Comparison of ENCODE assay signal across 1 cellular context in the genomic region with DNA sequence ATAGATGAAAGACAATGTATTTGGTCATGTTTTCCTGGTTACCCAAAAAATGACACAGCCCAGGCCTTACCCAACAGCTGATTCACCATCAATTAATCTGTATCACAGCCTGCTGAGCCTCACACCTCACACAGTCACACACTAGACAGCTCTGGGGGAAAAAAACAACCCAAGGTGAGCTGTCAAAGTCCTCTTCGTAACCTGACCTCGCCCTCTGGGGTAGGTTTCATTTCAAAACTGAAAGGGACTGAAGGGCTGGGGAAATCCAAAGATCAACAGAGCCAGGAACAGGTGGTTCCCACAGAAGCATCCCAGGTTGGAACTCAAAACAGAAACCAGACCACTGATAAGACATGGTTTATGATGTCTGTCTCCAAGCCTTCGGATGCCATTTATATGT.
TF ChIP-seq lines count a peak whose summit lies in the region.

No MANE protein-coding gene starts in this region.

TF ChIP-seq in GM12878, 131 proteins besides CTCF, POLR2A, EP300 and RAD21 (continues in another document):
- TF ChIP-seq, protein P1, sequence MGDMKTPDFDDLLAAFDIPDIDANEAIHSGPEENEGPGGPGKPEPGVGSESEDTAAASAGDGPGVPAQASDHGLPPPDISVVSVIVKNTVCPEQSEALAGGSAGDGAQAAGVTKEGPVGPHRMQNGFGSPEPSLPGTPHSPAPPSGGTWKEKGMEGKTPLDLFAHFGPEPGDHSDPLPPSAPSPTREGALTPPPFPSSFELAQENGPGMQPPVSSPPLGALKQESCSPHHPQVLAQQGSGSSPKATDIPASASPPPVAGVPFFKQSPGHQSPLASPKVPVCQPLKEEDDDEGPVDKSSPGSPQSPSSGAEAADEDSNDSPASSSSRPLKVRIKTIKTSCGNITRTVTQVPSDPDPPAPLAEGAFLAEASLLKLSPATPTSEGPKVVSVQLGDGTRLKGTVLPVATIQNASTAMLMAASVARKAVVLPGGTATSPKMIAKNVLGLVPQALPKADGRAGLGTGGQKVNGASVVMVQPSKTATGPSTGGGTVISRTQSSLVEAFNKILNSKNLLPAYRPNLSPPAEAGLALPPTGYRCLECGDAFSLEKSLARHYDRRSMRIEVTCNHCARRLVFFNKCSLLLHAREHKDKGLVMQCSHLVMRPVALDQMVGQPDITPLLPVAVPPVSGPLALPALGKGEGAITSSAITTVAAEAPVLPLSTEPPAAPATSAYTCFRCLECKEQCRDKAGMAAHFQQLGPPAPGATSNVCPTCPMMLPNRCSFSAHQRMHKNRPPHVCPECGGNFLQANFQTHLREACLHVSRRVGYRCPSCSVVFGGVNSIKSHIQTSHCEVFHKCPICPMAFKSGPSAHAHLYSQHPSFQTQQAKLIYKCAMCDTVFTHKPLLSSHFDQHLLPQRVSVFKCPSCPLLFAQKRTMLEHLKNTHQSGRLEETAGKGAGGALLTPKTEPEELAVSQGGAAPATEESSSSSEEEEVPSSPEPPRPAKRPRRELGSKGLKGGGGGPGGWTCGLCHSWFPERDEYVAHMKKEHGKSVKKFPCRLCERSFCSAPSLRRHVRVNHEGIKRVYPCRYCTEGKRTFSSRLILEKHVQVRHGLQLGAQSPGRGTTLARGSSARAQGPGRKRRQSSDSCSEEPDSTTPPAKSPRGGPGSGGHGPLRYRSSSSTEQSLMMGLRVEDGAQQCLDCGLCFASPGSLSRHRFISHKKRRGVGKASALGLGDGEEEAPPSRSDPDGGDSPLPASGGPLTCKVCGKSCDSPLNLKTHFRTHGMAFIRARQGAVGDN (IDR thresholded peaks at IDR 0.05) = peak; percentile 81
- no peak for TF ChIP-seq SMC3 (IDR thresholded peaks at IDR 0.05; ENCODE audit: borderline replicate concordance, low read length)
- TF ChIP-seq NFXL1 (IDR thresholded peaks at IDR 0.05; ENCODE audit: borderline replicate concordance) = no peak
- no peak for TF ChIP-seq SP1 (IDR thresholded peaks at IDR 0.05; ENCODE audit: low read depth, low read length)
- TF ChIP-seq RAD51 (IDR thresholded peaks at IDR 0.05) = 0 out of 2 replicates have a peak, but pooled peaks have one; percentile 7
- TF ChIP-seq, protein P2, sequence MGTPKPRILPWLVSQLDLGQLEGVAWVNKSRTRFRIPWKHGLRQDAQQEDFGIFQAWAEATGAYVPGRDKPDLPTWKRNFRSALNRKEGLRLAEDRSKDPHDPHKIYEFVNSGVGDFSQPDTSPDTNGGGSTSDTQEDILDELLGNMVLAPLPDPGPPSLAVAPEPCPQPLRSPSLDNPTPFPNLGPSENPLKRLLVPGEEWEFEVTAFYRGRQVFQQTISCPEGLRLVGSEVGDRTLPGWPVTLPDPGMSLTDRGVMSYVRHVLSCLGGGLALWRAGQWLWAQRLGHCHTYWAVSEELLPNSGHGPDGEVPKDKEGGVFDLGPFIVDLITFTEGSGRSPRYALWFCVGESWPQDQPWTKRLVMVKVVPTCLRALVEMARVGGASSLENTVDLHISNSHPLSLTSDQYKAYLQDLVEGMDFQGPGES (IDR thresholded peaks at IDR 0.05) = no peak
- no peak for TF ChIP-seq CBFB (IDR thresholded peaks at IDR 0.05; ENCODE audit: low read depth)
- TF ChIP-seq MEF2B (IDR thresholded peaks at IDR 0.05; ENCODE audit: partially characterized antibody, poor library complexity, severe bottlenecking) = no peak
- peak; percentile 50 for TF ChIP-seq POLR2AphosphoS5 (IDR thresholded peaks at IDR 0.05; ENCODE audit: low read length)
- no peak for TF ChIP-seq BMI1 (IDR thresholded peaks at IDR 0.05; ENCODE audit: borderline replicate concordance)
- TF ChIP-seq DPF2 (IDR thresholded peaks at IDR 0.05) = 0 out of 2 replicates have a peak, but pooled peaks have one; percentile 57
- TF ChIP-seq CREM (IDR thresholded peaks at IDR 0.05; ENCODE audit: low read depth) = no peak; the same call in 1 of the 2 replicates
- TF ChIP-seq EED (IDR thresholded peaks at IDR 0.05; ENCODE audit: low read depth) = peak; percentile 95
- TF ChIP-seq RELA (IDR thresholded peaks at IDR 0.05; ENCODE audit: borderline replicate concordance, partially characterized antibody) = peak; percentile 57
- TF ChIP-seq ZZZ3 (IDR thresholded peaks at IDR 0.05; ENCODE audit: control insufficient read depth, insufficient read length, low read depth) = no peak
- no peak for TF ChIP-seq STAT3 (IDR thresholded peaks at IDR 0.05; ENCODE audit: low read depth, low read length)
- no peak for TF ChIP-seq FOXK2 (IDR thresholded peaks at IDR 0.05)
- TF ChIP-seq, protein P3, sequence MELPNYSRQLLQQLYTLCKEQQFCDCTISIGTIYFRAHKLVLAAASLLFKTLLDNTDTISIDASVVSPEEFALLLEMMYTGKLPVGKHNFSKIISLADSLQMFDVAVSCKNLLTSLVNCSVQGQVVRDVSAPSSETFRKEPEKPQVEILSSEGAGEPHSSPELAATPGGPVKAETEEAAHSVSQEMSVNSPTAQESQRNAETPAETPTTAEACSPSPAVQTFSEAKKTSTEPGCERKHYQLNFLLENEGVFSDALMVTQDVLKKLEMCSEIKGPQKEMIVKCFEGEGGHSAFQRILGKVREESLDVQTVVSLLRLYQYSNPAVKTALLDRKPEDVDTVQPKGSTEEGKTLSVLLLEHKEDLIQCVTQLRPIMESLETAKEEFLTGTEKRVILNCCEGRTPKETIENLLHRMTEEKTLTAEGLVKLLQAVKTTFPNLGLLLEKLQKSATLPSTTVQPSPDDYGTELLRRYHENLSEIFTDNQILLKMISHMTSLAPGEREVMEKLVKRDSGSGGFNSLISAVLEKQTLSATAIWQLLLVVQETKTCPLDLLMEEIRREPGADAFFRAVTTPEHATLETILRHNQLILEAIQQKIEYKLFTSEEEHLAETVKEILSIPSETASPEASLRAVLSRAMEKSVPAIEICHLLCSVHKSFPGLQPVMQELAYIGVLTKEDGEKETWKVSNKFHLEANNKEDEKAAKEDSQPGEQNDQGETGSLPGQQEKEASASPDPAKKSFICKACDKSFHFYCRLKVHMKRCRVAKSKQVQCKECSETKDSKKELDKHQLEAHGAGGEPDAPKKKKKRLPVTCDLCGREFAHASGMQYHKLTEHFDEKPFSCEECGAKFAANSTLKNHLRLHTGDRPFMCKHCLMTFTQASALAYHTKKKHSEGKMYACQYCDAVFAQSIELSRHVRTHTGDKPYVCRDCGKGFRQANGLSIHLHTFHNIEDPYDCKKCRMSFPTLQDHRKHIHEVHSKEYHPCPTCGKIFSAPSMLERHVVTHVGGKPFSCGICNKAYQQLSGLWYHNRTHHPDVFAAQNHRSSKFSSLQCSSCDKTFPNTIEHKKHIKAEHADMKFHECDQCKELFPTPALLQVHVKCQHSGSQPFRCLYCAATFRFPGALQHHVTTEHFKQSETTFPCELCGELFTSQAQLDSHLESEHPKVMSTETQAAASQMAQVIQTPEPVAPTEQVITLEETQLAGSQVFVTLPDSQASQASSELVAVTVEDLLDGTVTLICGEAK (IDR thresholded peaks at IDR 0.05; ENCODE audit: borderline replicate concordance) = no peak
- TF ChIP-seq, protein P4, sequence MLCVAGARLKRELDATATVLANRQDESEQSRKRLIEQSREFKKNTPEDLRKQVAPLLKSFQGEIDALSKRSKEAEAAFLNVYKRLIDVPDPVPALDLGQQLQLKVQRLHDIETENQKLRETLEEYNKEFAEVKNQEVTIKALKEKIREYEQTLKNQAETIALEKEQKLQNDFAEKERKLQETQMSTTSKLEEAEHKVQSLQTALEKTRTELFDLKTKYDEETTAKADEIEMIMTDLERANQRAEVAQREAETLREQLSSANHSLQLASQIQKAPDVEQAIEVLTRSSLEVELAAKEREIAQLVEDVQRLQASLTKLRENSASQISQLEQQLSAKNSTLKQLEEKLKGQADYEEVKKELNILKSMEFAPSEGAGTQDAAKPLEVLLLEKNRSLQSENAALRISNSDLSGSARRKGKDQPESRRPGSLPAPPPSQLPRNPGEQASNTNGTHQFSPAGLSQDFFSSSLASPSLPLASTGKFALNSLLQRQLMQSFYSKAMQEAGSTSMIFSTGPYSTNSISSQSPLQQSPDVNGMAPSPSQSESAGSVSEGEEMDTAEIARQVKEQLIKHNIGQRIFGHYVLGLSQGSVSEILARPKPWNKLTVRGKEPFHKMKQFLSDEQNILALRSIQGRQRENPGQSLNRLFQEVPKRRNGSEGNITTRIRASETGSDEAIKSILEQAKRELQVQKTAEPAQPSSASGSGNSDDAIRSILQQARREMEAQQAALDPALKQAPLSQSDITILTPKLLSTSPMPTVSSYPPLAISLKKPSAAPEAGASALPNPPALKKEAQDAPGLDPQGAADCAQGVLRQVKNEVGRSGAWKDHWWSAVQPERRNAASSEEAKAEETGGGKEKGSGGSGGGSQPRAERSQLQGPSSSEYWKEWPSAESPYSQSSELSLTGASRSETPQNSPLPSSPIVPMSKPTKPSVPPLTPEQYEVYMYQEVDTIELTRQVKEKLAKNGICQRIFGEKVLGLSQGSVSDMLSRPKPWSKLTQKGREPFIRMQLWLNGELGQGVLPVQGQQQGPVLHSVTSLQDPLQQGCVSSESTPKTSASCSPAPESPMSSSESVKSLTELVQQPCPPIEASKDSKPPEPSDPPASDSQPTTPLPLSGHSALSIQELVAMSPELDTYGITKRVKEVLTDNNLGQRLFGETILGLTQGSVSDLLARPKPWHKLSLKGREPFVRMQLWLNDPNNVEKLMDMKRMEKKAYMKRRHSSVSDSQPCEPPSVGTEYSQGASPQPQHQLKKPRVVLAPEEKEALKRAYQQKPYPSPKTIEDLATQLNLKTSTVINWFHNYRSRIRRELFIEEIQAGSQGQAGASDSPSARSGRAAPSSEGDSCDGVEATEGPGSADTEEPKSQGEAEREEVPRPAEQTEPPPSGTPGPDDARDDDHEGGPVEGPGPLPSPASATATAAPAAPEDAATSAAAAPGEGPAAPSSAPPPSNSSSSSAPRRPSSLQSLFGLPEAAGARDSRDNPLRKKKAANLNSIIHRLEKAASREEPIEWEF (IDR thresholded peaks at IDR 0.05; ENCODE audit: insufficient replicate concordance, low read depth, low read length) = peak; percentile 46
- no peak for TF ChIP-seq HCFC1 (IDR thresholded peaks at IDR 0.05; ENCODE audit: low read length)
- TF ChIP-seq ATF7 (IDR thresholded peaks at IDR 0.05; ENCODE audit: low read depth) = peak; percentile 73
- TF ChIP-seq NR2C1 (IDR thresholded peaks at IDR 0.05) = peak; percentile 31; the same call in 1 of the 2 replicates
- TF ChIP-seq, protein P5, sequence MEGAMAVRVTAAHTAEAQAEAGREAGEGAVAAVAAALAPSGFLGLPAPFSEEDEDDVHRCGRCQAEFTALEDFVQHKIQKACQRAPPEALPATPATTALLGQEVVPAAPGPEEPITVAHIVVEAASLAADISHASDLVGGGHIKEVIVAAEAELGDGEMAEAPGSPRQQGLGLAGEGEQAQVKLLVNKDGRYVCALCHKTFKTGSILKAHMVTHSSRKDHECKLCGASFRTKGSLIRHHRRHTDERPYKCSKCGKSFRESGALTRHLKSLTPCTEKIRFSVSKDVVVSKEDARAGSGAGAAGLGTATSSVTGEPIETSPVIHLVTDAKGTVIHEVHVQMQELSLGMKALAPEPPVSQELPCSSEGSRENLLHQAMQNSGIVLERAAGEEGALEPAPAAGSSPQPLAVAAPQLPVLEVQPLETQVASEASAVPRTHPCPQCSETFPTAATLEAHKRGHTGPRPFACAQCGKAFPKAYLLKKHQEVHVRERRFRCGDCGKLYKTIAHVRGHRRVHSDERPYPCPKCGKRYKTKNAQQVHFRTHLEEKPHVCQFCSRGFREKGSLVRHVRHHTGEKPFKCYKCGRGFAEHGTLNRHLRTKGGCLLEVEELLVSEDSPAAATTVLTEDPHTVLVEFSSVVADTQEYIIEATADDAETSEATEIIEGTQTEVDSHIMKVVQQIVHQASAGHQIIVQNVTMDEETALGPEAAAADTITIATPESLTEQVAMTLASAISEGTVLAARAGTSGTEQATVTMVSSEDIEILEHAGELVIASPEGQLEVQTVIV (IDR thresholded peaks at IDR 0.05; ENCODE audit: borderline replicate concordance, partially characterized antibody) = no peak
- 0 out of 2 replicates have a peak, but pooled peaks have one; percentile 13 for TF ChIP-seq MEF2A (IDR thresholded peaks at IDR 0.05; ENCODE audit: insufficient read depth, low read depth, low read length)
- TF ChIP-seq, protein P6, sequence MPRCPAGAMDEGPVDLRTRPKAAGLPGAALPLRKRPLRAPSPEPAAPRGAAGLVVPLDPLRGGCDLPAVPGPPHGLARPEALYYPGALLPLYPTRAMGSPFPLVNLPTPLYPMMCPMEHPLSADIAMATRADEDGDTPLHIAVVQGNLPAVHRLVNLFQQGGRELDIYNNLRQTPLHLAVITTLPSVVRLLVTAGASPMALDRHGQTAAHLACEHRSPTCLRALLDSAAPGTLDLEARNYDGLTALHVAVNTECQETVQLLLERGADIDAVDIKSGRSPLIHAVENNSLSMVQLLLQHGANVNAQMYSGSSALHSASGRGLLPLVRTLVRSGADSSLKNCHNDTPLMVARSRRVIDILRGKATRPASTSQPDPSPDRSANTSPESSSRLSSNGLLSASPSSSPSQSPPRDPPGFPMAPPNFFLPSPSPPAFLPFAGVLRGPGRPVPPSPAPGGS (IDR thresholded peaks at IDR 0.05; ENCODE audit: borderline replicate concordance, insufficient read depth, low read depth, low read length, poor library complexity, severe bottlenecking) = no peak
- no peak for TF ChIP-seq NR2C2 (IDR thresholded peaks at IDR 0.05; ENCODE audit: borderline replicate concordance, control insufficient read depth, insufficient read length, low read depth)
- TF ChIP-seq, protein P7, sequence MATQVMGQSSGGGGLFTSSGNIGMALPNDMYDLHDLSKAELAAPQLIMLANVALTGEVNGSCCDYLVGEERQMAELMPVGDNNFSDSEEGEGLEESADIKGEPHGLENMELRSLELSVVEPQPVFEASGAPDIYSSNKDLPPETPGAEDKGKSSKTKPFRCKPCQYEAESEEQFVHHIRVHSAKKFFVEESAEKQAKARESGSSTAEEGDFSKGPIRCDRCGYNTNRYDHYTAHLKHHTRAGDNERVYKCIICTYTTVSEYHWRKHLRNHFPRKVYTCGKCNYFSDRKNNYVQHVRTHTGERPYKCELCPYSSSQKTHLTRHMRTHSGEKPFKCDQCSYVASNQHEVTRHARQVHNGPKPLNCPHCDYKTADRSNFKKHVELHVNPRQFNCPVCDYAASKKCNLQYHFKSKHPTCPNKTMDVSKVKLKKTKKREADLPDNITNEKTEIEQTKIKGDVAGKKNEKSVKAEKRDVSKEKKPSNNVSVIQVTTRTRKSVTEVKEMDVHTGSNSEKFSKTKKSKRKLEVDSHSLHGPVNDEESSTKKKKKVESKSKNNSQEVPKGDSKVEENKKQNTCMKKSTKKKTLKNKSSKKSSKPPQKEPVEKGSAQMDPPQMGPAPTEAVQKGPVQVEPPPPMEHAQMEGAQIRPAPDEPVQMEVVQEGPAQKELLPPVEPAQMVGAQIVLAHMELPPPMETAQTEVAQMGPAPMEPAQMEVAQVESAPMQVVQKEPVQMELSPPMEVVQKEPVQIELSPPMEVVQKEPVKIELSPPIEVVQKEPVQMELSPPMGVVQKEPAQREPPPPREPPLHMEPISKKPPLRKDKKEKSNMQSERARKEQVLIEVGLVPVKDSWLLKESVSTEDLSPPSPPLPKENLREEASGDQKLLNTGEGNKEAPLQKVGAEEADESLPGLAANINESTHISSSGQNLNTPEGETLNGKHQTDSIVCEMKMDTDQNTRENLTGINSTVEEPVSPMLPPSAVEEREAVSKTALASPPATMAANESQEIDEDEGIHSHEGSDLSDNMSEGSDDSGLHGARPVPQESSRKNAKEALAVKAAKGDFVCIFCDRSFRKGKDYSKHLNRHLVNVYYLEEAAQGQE (IDR thresholded peaks at IDR 0.05; ENCODE audit: low read depth, low read length) = no peak
- TF ChIP-seq, protein P8, sequence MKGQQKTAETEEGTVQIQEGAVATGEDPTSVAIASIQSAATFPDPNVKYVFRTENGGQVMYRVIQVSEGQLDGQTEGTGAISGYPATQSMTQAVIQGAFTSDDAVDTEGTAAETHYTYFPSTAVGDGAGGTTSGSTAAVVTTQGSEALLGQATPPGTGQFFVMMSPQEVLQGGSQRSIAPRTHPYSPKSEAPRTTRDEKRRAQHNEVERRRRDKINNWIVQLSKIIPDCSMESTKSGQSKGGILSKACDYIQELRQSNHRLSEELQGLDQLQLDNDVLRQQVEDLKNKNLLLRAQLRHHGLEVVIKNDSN (IDR thresholded peaks at IDR 0.05; ENCODE audit: borderline replicate concordance, extremely low read length, insufficient read depth, low read depth, low read length) = no peak
- no peak for TF ChIP-seq ZNF622 (IDR thresholded peaks at IDR 0.05)
